In the genomic region with DNA sequence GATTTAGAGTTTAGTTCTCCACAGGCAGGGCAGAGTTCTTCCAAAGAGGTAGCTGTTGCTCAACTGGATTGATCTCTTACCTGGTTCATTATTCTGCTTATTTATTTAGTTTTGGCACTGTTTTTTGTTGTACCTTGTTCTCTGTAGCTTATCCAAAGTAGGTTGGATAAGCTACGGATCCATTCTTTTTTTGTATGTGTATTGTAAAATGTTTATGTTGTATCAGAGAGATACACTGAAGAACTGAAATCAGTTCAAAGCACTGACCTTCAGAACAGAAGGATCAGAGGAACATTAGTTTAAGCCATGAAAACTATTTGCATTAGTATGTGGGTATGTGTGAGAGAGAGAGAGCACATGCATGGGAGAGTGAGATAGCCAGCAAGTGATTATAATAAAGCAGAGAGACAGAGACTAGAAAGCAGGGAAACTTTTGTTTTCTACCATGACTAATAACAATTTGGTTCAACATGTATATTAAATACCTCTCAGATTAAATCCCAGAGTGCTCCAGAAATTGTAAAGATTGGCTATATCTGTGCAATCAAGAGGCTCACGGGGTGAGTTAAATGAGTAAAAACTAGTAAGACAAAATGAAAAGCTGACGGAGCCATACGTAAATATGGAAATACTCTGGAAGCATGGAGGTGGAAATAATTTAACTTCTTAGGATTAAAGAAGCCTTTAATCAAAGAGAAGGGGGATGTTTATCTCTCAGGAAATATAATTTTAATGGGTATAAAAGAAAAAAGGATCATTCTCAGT, we compare ENCODE assay signal across 1 cellular context.
TF ChIP-seq lines count a peak whose summit lies in the region.

No MANE protein-coding gene starts in this region.

TF ChIP-seq in HepG2, 621 proteins besides CTCF, POLR2A, EP300 and RAD21 (continued from another document and continues in another):
- TF ChIP-seq, protein P1, sequence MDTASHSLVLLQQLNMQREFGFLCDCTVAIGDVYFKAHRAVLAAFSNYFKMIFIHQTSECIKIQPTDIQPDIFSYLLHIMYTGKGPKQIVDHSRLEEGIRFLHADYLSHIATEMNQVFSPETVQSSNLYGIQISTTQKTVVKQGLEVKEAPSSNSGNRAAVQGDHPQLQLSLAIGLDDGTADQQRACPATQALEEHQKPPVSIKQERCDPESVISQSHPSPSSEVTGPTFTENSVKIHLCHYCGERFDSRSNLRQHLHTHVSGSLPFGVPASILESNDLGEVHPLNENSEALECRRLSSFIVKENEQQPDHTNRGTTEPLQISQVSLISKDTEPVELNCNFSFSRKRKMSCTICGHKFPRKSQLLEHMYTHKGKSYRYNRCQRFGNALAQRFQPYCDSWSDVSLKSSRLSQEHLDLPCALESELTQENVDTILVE (CRISPR knock-in tag; IDR thresholded peaks at IDR 0.05), result no peak; the same call in 1 of the 2 replicates
- TF ChIP-seq ZNF674 (CRISPR knock-in tag; IDR thresholded peaks at IDR 0.05; ENCODE audit: low read depth) (no peak), RXRA (CRISPR knock-in tag; IDR thresholded peaks at IDR 0.05) (no peak), SP140L (CRISPR knock-in tag; IDR thresholded peaks at IDR 0.05; ENCODE audit: borderline replicate concordance) (no peak), DNMT1 (CRISPR knock-in tag; IDR thresholded peaks at IDR 0.05) (no peak), SKI (IDR thresholded peaks at IDR 0.05; ENCODE audit: partially characterized antibody) (no peak), NFE2 (CRISPR knock-in tag; IDR thresholded peaks at IDR 0.05) (no peak), CHD4 (IDR thresholded peaks at IDR 0.05; ENCODE audit: borderline replicate concordance, low read length) (peak; percentile 53; the same call in 1 of the 2 replicates), MEIS2 (CRISPR knock-in tag; IDR thresholded peaks at IDR 0.05) (no peak), SNRNP70 (IDR thresholded peaks at IDR 0.05; ENCODE audit: low read depth, low read length) (no peak), ESRRA (CRISPR knock-in tag; IDR thresholded peaks at IDR 0.05; ENCODE audit: low read depth) (0 out of 2 replicates have a peak, but pooled peaks have one; percentile 23), GFI1 (CRISPR knock-in tag; IDR thresholded peaks at IDR 0.05; ENCODE audit: borderline replicate concordance) (peak; percentile 43; the same call in 1 of the 2 replicates), ZNF614 (CRISPR knock-in tag; IDR thresholded peaks at IDR 0.05; ENCODE audit: borderline replicate concordance) (peak; percentile 48; the same call in 1 of the 2 replicates), ZNF329 (CRISPR knock-in tag; IDR thresholded peaks at IDR 0.05; ENCODE audit: low read depth) (no peak), ONECUT2 (CRISPR knock-in tag; IDR thresholded peaks at IDR 0.05) (no peak), ZNF841 (CRISPR knock-in tag; IDR thresholded peaks at IDR 0.05; ENCODE audit: borderline replicate concordance) (no peak), ERF (CRISPR knock-in tag; IDR thresholded peaks at IDR 0.05) (no peak), MED1 (CRISPR knock-in tag; IDR thresholded peaks at IDR 0.05) (no peak), ZNF230 (CRISPR knock-in tag; IDR thresholded peaks at IDR 0.05) (no peak), HDAC1 (CRISPR knock-in tag; IDR thresholded peaks at IDR 0.05) (peak; percentile 55; the same call in 1 of the 2 replicates), ZNF598 (CRISPR knock-in tag; IDR thresholded peaks at IDR 0.05; ENCODE audit: borderline replicate concordance) (no peak), CHCHD3 (CRISPR knock-in tag; IDR thresholded peaks at IDR 0.05) (no peak), ZKSCAN8 (CRISPR knock-in tag; IDR thresholded peaks at IDR 0.05; ENCODE audit: borderline replicate concordance) (no peak; the same call in 1 of the 2 replicates), ZNF282 (IDR thresholded peaks at IDR 0.05; ENCODE audit: partially characterized antibody) (no peak), ZSCAN12 (CRISPR knock-in tag; IDR thresholded peaks at IDR 0.05) (no peak), HNF4G (IDR thresholded peaks at IDR 0.05; ENCODE audit: borderline replicate concordance, low read depth, low read length) (no peak), HNF4G (CRISPR knock-in tag; IDR thresholded peaks at IDR 0.05; ENCODE audit: borderline replicate concordance, low read depth) (no peak), ZSCAN31 (CRISPR knock-in tag; IDR thresholded peaks at IDR 0.05; ENCODE audit: low read depth) (no peak), MATR3 (CRISPR knock-in tag; IDR thresholded peaks at IDR 0.05) (no peak), CEBPG (CRISPR knock-in tag; IDR thresholded peaks at IDR 0.05) (peak; percentile 75), FIP1L1 (IDR thresholded peaks at IDR 0.05; ENCODE audit: borderline replicate concordance, insufficient read depth, low read depth, low read length) (no peak), FOXA3 (CRISPR knock-in tag; IDR thresholded peaks at IDR 0.05) (0 out of 2 replicates have a peak, but pooled peaks have one; percentile 12), STAT5B (CRISPR knock-in tag; IDR thresholded peaks at IDR 0.05) (no peak), ZMAT3 (CRISPR knock-in tag; conservative IDR thresholded peaks at IDR 0.05) (no peak), NKX3-1 (CRISPR knock-in tag; IDR thresholded peaks at IDR 0.05) (no peak), CBX1 (IDR thresholded peaks at IDR 0.05; ENCODE audit: low read depth) (no peak), NR2F6 (IDR thresholded peaks at IDR 0.05) (no peak), NR2F6 (CRISPR knock-in tag; IDR thresholded peaks at IDR 0.05) (0 out of 2 replicates have a peak, but pooled peaks have one; percentile 30), ZBTB20 (CRISPR knock-in tag; IDR thresholded peaks at IDR 0.05; ENCODE audit: borderline replicate concordance, low read depth) (peak; percentile 40; the same call in 1 of the 2 replicates), ZNF749 (CRISPR knock-in tag; IDR thresholded peaks at IDR 0.05; ENCODE audit: borderline replicate concordance) (no peak), SOX5 (CRISPR knock-in tag; IDR thresholded peaks at IDR 0.05; ENCODE audit: borderline replicate concordance) (peak; percentile 49; the same call in 1 of the 2 replicates), CREB1 (IDR thresholded peaks at IDR 0.05) (no peak), CREB1 (CRISPR knock-in tag; IDR thresholded peaks at IDR 0.05) (peak; percentile 56; the same call in 1 of the 2 replicates), ZNF772 (CRISPR knock-in tag; IDR thresholded peaks at IDR 0.05) (no peak)
- TF ChIP-seq, protein P2, sequence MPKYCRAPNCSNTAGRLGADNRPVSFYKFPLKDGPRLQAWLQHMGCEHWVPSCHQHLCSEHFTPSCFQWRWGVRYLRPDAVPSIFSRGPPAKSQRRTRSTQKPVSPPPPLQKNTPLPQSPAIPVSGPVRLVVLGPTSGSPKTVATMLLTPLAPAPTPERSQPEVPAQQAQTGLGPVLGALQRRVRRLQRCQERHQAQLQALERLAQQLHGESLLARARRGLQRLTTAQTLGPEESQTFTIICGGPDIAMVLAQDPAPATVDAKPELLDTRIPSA (CRISPR knock-in tag; IDR thresholded peaks at IDR 0.05; ENCODE audit: borderline replicate concordance), result no peak
- TF ChIP-seq, protein P3, sequence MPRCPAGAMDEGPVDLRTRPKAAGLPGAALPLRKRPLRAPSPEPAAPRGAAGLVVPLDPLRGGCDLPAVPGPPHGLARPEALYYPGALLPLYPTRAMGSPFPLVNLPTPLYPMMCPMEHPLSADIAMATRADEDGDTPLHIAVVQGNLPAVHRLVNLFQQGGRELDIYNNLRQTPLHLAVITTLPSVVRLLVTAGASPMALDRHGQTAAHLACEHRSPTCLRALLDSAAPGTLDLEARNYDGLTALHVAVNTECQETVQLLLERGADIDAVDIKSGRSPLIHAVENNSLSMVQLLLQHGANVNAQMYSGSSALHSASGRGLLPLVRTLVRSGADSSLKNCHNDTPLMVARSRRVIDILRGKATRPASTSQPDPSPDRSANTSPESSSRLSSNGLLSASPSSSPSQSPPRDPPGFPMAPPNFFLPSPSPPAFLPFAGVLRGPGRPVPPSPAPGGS (CRISPR knock-in tag; IDR thresholded peaks at IDR 0.05), result no peak
- TF ChIP-seq, protein P4, sequence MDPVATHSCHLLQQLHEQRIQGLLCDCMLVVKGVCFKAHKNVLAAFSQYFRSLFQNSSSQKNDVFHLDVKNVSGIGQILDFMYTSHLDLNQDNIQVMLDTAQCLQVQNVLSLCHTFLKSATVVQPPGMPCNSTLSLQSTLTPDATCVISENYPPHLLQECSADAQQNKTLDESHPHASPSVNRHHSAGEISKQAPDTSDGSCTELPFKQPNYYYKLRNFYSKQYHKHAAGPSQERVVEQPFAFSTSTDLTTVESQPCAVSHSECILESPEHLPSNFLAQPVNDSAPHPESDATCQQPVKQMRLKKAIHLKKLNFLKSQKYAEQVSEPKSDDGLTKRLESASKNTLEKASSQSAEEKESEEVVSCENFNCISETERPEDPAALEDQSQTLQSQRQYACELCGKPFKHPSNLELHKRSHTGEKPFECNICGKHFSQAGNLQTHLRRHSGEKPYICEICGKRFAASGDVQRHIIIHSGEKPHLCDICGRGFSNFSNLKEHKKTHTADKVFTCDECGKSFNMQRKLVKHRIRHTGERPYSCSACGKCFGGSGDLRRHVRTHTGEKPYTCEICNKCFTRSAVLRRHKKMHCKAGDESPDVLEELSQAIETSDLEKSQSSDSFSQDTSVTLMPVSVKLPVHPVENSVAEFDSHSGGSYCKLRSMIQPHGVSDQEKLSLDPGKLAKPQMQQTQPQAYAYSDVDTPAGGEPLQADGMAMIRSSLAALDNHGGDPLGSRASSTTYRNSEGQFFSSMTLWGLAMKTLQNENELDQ (CRISPR knock-in tag; IDR thresholded peaks at IDR 0.05; ENCODE audit: borderline replicate concordance), result no peak
- TF ChIP-seq, protein P5, sequence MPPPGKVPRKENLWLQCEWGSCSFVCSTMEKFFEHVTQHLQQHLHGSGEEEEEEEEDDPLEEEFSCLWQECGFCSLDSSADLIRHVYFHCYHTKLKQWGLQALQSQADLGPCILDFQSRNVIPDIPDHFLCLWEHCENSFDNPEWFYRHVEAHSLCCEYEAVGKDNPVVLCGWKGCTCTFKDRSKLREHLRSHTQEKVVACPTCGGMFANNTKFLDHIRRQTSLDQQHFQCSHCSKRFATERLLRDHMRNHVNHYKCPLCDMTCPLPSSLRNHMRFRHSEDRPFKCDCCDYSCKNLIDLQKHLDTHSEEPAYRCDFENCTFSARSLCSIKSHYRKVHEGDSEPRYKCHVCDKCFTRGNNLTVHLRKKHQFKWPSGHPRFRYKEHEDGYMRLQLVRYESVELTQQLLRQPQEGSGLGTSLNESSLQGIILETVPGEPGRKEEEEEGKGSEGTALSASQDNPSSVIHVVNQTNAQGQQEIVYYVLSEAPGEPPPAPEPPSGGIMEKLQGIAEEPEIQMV (CRISPR knock-in tag; IDR thresholded peaks at IDR 0.05; ENCODE audit: low read depth), result no peak
- TF ChIP-seq, protein P6, sequence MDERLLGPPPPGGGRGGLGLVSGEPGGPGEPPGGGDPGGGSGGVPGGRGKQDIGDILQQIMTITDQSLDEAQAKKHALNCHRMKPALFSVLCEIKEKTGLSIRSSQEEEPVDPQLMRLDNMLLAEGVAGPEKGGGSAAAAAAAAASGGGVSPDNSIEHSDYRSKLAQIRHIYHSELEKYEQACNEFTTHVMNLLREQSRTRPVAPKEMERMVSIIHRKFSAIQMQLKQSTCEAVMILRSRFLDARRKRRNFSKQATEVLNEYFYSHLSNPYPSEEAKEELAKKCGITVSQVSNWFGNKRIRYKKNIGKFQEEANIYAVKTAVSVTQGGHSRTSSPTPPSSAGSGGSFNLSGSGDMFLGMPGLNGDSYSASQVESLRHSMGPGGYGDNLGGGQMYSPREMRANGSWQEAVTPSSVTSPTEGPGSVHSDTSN (CRISPR knock-in tag; IDR thresholded peaks at IDR 0.05), result no peak
- TF ChIP-seq, protein P7, sequence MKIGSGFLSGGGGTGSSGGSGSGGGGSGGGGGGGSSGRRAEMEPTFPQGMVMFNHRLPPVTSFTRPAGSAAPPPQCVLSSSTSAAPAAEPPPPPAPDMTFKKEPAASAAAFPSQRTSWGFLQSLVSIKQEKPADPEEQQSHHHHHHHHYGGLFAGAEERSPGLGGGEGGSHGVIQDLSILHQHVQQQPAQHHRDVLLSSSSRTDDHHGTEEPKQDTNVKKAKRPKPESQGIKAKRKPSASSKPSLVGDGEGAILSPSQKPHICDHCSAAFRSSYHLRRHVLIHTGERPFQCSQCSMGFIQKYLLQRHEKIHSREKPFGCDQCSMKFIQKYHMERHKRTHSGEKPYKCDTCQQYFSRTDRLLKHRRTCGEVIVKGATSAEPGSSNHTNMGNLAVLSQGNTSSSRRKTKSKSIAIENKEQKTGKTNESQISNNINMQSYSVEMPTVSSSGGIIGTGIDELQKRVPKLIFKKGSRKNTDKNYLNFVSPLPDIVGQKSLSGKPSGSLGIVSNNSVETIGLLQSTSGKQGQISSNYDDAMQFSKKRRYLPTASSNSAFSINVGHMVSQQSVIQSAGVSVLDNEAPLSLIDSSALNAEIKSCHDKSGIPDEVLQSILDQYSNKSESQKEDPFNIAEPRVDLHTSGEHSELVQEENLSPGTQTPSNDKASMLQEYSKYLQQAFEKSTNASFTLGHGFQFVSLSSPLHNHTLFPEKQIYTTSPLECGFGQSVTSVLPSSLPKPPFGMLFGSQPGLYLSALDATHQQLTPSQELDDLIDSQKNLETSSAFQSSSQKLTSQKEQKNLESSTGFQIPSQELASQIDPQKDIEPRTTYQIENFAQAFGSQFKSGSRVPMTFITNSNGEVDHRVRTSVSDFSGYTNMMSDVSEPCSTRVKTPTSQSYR (CRISPR knock-in tag; IDR thresholded peaks at IDR 0.05; ENCODE audit: borderline replicate concordance), result no peak
